In genomic region chr17:75774471-75774987, GRCh38 we compare ENCODE assay signal across 12 cellular contexts. TPM values are rescaled to one million over a fixed set of nuclear protein-coding genes. Genes with fewer than 3 reads are reported as not detected.
A peak's percentile ranks its signal among the peaks of the same experiment; 100 is the strongest.
DNase-seq lines count a peak whose midpoint lies in the region; ATAC-seq, FAIRE-seq and TF ChIP-seq lines count a peak whose summit lies in the region.
"Had no signal": no experiment of that assay in that cellular context is flagged by ENCODE, and none has a peak within 500 bp of the region (broad histone marks: within the 10 kb centered on the region; RNA-seq: fewer than 3 reads in every experiment).

No MANE protein-coding gene starts in this region.

- no peak overlapping the region for H3K4me3 ChIP-seq in osteoblast (ENCODE audit: insufficient read depth, low read length)
- H3K4me3 ChIP-seq in endodermal cell (ENCODE audit: low read length) = no peak overlapping the region
- H3K4me3 ChIP-seq: testis had no signal

- peaks cover 2% of the 10 kb centered on the region for H3K27me3 Mint-ChIP-seq in CD4-positive, alpha-beta T cell
- H3K27me3 Mint-ChIP-seq in central memory CD8-positive, alpha-beta T cell = no peaks in the 10 kb centered on the region
- no peaks in the 10 kb centered on the region for H3K27me3 Mint-ChIP-seq in endodermal cell (ENCODE audit: insufficient read depth)

- ATAC-seq in CD4-positive, alpha-beta T cell (ENCODE audit: poor library complexity) = peak; percentile 3
- ATAC-seq in central memory CD8-positive, alpha-beta T cell (replicated peaks; ENCODE audit: extremely low read depth, poor library complexity, severe bottlenecking) = no peak
- no peak for ATAC-seq in GM18870 (IDR thresholded peaks at IDR 0.05; ENCODE audit: unreplicated experiment)

- peaks cover 17% of the 10 kb centered on the region for H3K79me2 ChIP-seq in osteoblast (ENCODE audit: insufficient read depth, low read length)

- no peak overlapping the region for H3K27ac ChIP-seq in CD4-positive, alpha-beta T cell (ENCODE audit: low read depth, low read length)
- H3K27ac ChIP-seq in osteoblast (ENCODE audit: low read depth, low read length) = no peak overlapping the region
- no peak overlapping the region for H3K27ac ChIP-seq in endodermal cell (ENCODE audit: low read depth, low read length)
- H3K27ac ChIP-seq: testis had no signal

- no peak overlapping the region for H3K9ac ChIP-seq in endodermal cell (ENCODE audit: extremely low read depth, low read length, poor library complexity, severe bottlenecking)

- H3K36me3 ChIP-seq in osteoblast (ENCODE audit: insufficient read depth, low read length) = peaks cover 26% of the 10 kb centered on the region
- H3K36me3 ChIP-seq in endodermal cell (ENCODE audit: control insufficient read depth, insufficient read depth, low read length) = peaks cover 29% of the 10 kb centered on the region

- 95 to 100% methylated on average over 1 to 4 of the region's 4 CpGs for WGBS in endodermal cell (ENCODE audit: insufficient coverage in 1 of 2, insufficient read length in 1 of 2), 2 experiments

- CTCF ChIA-PET in CD4-positive, alpha-beta T cell (lab: Charles Lee) = interaction anchor here (1.8 to 3.5 kb wide), 3 partner anchors 9 to 21 kb away, joined by 4 to 16 read pairs (median 6); partner anchors contain the start of gene GALK1

- TF ChIP-seq CTCF in CD4-positive, alpha-beta T cell (IDR thresholded peaks at IDR 0.05) = no peak
- no peak for TF ChIP-seq CTCF in osteoblast (IDR thresholded peaks at IDR 0.05; ENCODE audit: extremely low read depth, low read depth, low read length)
- TF ChIP-seq CTCF in endodermal cell (conservative IDR thresholded peaks at IDR 0.05) = no peak

- peaks cover 32% of the 10 kb centered on the region for H4K20me1 ChIP-seq in osteoblast (ENCODE audit: insufficient read depth, low read length)

- H3K9me3 Mint-ChIP-seq in CD4-positive, alpha-beta T cell = no peaks in the 10 kb centered on the region
- no peaks in the 10 kb centered on the region for H3K9me3 Mint-ChIP-seq in central memory CD8-positive, alpha-beta T cell
- H3K9me3 Mint-ChIP-seq in endodermal cell = peaks cover under 1% of the 10 kb centered on the region

- H3K4me1 Mint-ChIP-seq in CD4-positive, alpha-beta T cell (ENCODE audit: low read depth) = peaks cover 40% of the 10 kb centered on the region
- peaks cover 39% of the 10 kb centered on the region for H3K4me1 Mint-ChIP-seq in central memory CD8-positive, alpha-beta T cell
- peaks cover 23% of the 10 kb centered on the region for H3K4me1 Mint-ChIP-seq in endodermal cell

- no peaks in the 10 kb centered on the region for H3K27me3 ChIP-seq in CD4-positive, alpha-beta T cell (ENCODE audit: control insufficient read depth, insufficient read depth, low read length)
- no peaks in the 10 kb centered on the region for H3K27me3 ChIP-seq in osteoblast (ENCODE audit: insufficient read depth, low read length)
- no peaks in the 10 kb centered on the region for H3K27me3 ChIP-seq in endodermal cell (ENCODE audit: control insufficient read depth, insufficient read depth, low read length, poor library complexity, severe bottlenecking)
- H3K27me3 ChIP-seq: testis had no signal

- intact Hi-C loops in CD4-positive, alpha-beta T cell (cut with DNase I, micrococcal nuclease) = no loop called here

- TF ChIP-seq POLR2A in H54 (IDR thresholded peaks at IDR 0.05; ENCODE audit: low read depth, low read length) = 0 out of 2 replicates have a peak, but pooled peaks have one; percentile 5

- H3K4me3 Mint-ChIP-seq in CD4-positive, alpha-beta T cell = peak overlapping the region; percentile 97
- H3K4me3 Mint-ChIP-seq in central memory CD8-positive, alpha-beta T cell = peak overlapping the region; percentile 9
- no peak overlapping the region for H3K4me3 Mint-ChIP-seq in endodermal cell

- no peak overlapping the region for H3K4me2 ChIP-seq in osteoblast (ENCODE audit: insufficient read depth, low read length)

- H3K9me3 ChIP-seq in CD4-positive, alpha-beta T cell (ENCODE audit: control insufficient read depth, low read length) = no peaks in the 10 kb centered on the region
- no peaks in the 10 kb centered on the region for H3K9me3 ChIP-seq in osteoblast (ENCODE audit: low read depth, low read length)
- H3K9me3 ChIP-seq in endodermal cell (ENCODE audit: control insufficient read depth, low read length) = no peaks in the 10 kb centered on the region
- H3K9me3 ChIP-seq: testis had no signal

- FAIRE-seq in H54 (lab: Jason Lieb, UNC) = no peak
- FAIRE-seq: GM19239 had no signal

- peak in 1 of 10 experiments; percentile 13 for DNase-seq in CD4-positive, alpha-beta T cell
- no peak for DNase-seq in H54 (ENCODE audit: insufficient read length, low spot score)
- no peak for DNase-seq in central memory CD8-positive, alpha-beta T cell (ENCODE audit: low spot score in 2 of 2)
- DNase-seq in osteoblast (ENCODE audit: insufficient read length, low spot score, missing footprints) = peak; percentile 74
- DNase-seq in dedifferentiated amniotic fluid mesenchymal stem cell (ENCODE audit: extremely low spot score) = no peak
- DNase-seq in endodermal cell = no peak
- no peak for DNase-seq in Ammon's horn (ENCODE audit: low spot score)
- DNase-seq: DMS153, right cardiac atrium, testis had no signal

- POLR2A ChIA-PET in CD4-positive, alpha-beta T cell (lab: Charles Lee) = interaction anchor here (1.3 to 8.7 kb wide), 11 partner anchors 11 to 249 kb away, joined by 3 to 246 read pairs (median 11); partner anchors contain the start of genes GALK1, LLGL2, UNC13D and UNK

- H3K36me3 Mint-ChIP-seq in CD4-positive, alpha-beta T cell (ENCODE audit: low read depth) = peaks cover 50% of the 10 kb centered on the region
- H3K36me3 Mint-ChIP-seq in central memory CD8-positive, alpha-beta T cell (ENCODE audit: insufficient read depth) = peaks cover 58% of the 10 kb centered on the region
- H3K36me3 Mint-ChIP-seq in endodermal cell (ENCODE audit: low read depth) = peaks cover 23% of the 10 kb centered on the region

- H2AFZ ChIP-seq in osteoblast (ENCODE audit: low read length) = no peak overlapping the region

- H3K27ac Mint-ChIP-seq in CD4-positive, alpha-beta T cell = peak overlapping the region; percentile 72
- H3K27ac Mint-ChIP-seq in central memory CD8-positive, alpha-beta T cell (ENCODE audit: low read depth) = no peak overlapping the region
- H3K27ac Mint-ChIP-seq in endodermal cell = no peak overlapping the region

- H3K4me1 ChIP-seq in osteoblast (ENCODE audit: insufficient read depth, low read length) = peaks cover 12% of the 10 kb centered on the region
- no peaks in the 10 kb centered on the region for H3K4me1 ChIP-seq in endodermal cell (ENCODE audit: control insufficient read depth, insufficient read depth, low read length)

RNA-seq across cellular contexts. Expression of gene GALK1, which starts 9.5 kb away (rescaled TPM):
- 1 to 10 TPM; 5.9 to 6.0 TPM for total RNA-seq in CD4-positive, alpha-beta T cell
- total RNA-seq in osteoblast = 25.3 and 27.7 TPM in 2 replicates
- 10 to 100 TPM; 26.7 to 33.2 TPM for total RNA-seq in endodermal cell
- polyA plus RNA-seq in endodermal cell (2013, experiment 1 of 2) = 25.1 TPM
- 22.8 TPM for polyA plus RNA-seq in endodermal cell (2013, experiment 2 of 2)

RNA-seq across cellular contexts. Expression of gene UNK, which starts 10.1 kb away (rescaled TPM):
- total RNA-seq in CD4-positive, alpha-beta T cell = 10 to 100 TPM; 33.7 to 36.1 TPM
- total RNA-seq in osteoblast (18.5 and 23.6 TPM in 2 replicates), endodermal cell (10 to 100 TPM; 38.0 to 39.0 TPM)
- polyA plus RNA-seq in endodermal cell (2013, experiment 1 of 2) = 40.1 TPM
- 37.5 TPM for polyA plus RNA-seq in endodermal cell (2013, experiment 2 of 2)

RNA-seq across cellular contexts. Expression of gene ITGB4, which starts 53.3 kb away (rescaled TPM):
- 1 to 10 TPM in 1 of 2 experiments, under 1 TPM in 1; 0.81 to 1.3 TPM for total RNA-seq in CD4-positive, alpha-beta T cell
- 0.29 and 0.36 TPM in 2 replicates for total RNA-seq in osteoblast
- total RNA-seq in endodermal cell = 1 to 10 TPM; 3.4 to 5.1 TPM
- polyA plus RNA-seq in endodermal cell (2013, experiment 1 of 2) = 0.39 TPM
- polyA plus RNA-seq in endodermal cell (2013, experiment 2 of 2) = 0.87 TPM
